Comparison of ENCODE assay signal across 1 cellular context in the genomic region with DNA sequence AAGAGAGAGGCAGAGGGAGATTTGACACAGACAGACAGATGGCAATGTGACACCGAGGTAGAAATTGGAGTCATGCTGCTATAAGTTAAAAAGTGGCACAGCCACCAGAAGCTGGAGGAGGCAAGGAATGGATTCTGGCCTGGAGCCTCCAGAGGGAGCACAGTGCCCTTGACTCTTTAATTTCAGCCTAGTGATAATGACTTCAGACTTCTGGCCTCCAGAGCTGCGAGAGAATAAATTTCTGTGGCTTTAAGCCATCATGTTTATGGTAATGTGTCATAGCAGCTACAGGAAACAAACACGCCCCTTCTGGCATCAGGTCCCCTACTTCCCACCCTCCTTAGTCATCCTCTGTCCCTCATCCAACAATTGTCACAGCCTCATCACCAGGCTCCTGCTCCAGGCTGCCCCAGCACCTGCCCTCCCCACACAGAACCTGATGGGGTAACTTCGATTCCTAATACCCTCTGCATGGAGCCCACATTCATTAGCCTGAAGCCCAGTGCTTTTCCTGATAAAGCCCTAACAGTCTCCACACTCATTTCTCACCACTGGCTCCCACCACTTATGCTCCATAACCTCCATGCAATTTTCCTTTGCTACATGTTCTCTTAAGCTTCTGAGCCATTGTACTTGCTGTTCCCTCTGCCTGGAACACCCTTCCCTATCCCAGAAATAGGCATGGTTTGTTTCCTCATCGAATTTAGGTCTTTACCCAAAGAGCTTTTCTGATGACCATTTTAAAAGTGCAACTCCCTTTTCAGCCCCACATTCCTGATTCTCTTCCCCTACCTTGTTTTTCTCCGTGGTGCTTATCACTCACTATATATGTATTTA.
TF ChIP-seq lines count a peak whose summit lies in the region.

No MANE protein-coding gene starts in this region.

TF ChIP-seq in IMR-90, 13 proteins besides CTCF, POLR2A, EP300 and RAD21:
- TF ChIP-seq MAZ (IDR thresholded peaks at IDR 0.05; ENCODE audit: borderline replicate concordance, low read depth, low read length) (peak; percentile 65; the same call in 1 of the 2 replicates), BHLHE40 (IDR thresholded peaks at IDR 0.05; ENCODE audit: low read depth, low read length) (no peak), CEBPB (IDR thresholded peaks at IDR 0.05; ENCODE audit: low read depth, low read length) (0 out of 2 replicates have a peak, but pooled peaks have one; percentile 3), NFE2L2 (IDR thresholded peaks at IDR 0.05; ENCODE audit: low read depth, low read length) (peak; percentile 51), CHD1 (IDR thresholded peaks at IDR 0.05; ENCODE audit: low read depth, low read length) (no peak), MXI1 (IDR thresholded peaks at IDR 0.05; ENCODE audit: borderline replicate concordance, low read depth, low read length) (no peak), SMC3 (IDR thresholded peaks at IDR 0.05; ENCODE audit: low read depth, low read length) (peak; percentile 56), FOS (IDR thresholded peaks at IDR 0.05; ENCODE audit: low read depth, low read length) (peak; percentile 75), RCOR1 (IDR thresholded peaks at IDR 0.05; ENCODE audit: insufficient replicate concordance, low read length) (peak; percentile 75), RFX5 (IDR thresholded peaks at IDR 0.05; ENCODE audit: low read depth, low read length) (no peak)
- TF ChIP-seq, protein P1, sequence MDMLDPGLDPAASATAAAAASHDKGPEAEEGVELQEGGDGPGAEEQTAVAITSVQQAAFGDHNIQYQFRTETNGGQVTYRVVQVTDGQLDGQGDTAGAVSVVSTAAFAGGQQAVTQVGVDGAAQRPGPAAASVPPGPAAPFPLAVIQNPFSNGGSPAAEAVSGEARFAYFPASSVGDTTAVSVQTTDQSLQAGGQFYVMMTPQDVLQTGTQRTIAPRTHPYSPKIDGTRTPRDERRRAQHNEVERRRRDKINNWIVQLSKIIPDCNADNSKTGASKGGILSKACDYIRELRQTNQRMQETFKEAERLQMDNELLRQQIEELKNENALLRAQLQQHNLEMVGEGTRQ (IDR thresholded peaks at IDR 0.05; ENCODE audit: low read depth, low read length): no peak
- TF ChIP-seq, protein P2, sequence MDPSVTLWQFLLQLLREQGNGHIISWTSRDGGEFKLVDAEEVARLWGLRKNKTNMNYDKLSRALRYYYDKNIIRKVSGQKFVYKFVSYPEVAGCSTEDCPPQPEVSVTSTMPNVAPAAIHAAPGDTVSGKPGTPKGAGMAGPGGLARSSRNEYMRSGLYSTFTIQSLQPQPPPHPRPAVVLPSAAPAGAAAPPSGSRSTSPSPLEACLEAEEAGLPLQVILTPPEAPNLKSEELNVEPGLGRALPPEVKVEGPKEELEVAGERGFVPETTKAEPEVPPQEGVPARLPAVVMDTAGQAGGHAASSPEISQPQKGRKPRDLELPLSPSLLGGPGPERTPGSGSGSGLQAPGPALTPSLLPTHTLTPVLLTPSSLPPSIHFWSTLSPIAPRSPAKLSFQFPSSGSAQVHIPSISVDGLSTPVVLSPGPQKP (IDR thresholded peaks at IDR 0.05; ENCODE audit: borderline replicate concordance, low read depth, low read length): no peak
